ENCODE assay signal across 18 cellular contexts in genomic region chr17:82659886-82660285, GRCh38. TPM values are rescaled to one million over a fixed set of nuclear protein-coding genes. Genes with fewer than 3 reads are reported as not detected.
A peak's percentile ranks its signal among the peaks of the same experiment; 100 is the strongest.
DNase-seq lines count a peak whose midpoint lies in the region; ATAC-seq, FAIRE-seq and TF ChIP-seq lines count a peak whose summit lies in the region.
"Had no signal": no experiment of that assay in that cellular context is flagged by ENCODE, and none has a peak within 500 bp of the region (broad histone marks: within the 10 kb centered on the region; RNA-seq: fewer than 3 reads in every experiment).

No MANE protein-coding gene starts in this region.

- ATAC-seq in IMR-90 (ENCODE audit: low read depth) (no peak), mucosa of descending colon (no peak), sciatic nerve (no peak), GM19324 (IDR thresholded peaks at IDR 0.05; ENCODE audit: low FRiP score, unreplicated experiment) (no peak), GM19035 (IDR thresholded peaks at IDR 0.05; ENCODE audit: unreplicated experiment) (no peak)
- ATAC-seq in stimulated activated naive B cell treated with anti-CD40 and anti-IgM and Interleukin-4, amounts not matched to agents 10 μg/mL and 1 μg/mL and 100 μg/mL, for 72 hours (replicated peaks): no peak

- no peak for TF ChIP-seq CTCF in IMR-90 (conservative IDR thresholded peaks at IDR 0.05; ENCODE audit: low read depth, low read length)
- no peak for TF ChIP-seq CTCF in bronchial epithelial cell (IDR thresholded peaks at IDR 0.05; ENCODE audit: insufficient read depth, low read length, severe bottlenecking)
- TF ChIP-seq CTCF in mucosa of descending colon (IDR thresholded peaks at IDR 0.05): no peak

- H3K4ac ChIP-seq in IMR-90 (ENCODE audit: low read depth, low read length): no peak overlapping the region

- CTCF ChIA-PET in IMR-90 (lab: Yijun Ruan, JAX): no interaction called here

- H3K4me1 Mint-ChIP-seq in stimulated activated naive B cell treated with anti-CD40 and anti-IgM and Interleukin-4, amounts not matched to agents 10 μg/mL and 1 μg/mL and 100 μg/mL, for 72 hours: peaks cover 0 to 5% of the 10 kb centered on the region in 2 donors
- H3K4me1 Mint-ChIP-seq: CD4-positive, CD25-positive, alpha-beta regulatory T cell had no signal

- H3K18ac ChIP-seq in IMR-90 (ENCODE audit: low read depth, low read length): no peak overlapping the region

- H3K27me3 ChIP-seq in IMR-90 (ENCODE audit: control insufficient read depth, insufficient read depth, low read length) (no peaks in the 10 kb centered on the region), bronchial epithelial cell (ENCODE audit: control insufficient read depth, insufficient read depth, low read length) (no peaks in the 10 kb centered on the region)

- peak; percentile 100 for FAIRE-seq in bronchial epithelial cell (lab: Jason Lieb, UNC)

- intact Hi-C loops in IMR-90 (cut with micrococcal nuclease) (no loop called here), mucosa of descending colon (cut with DNase I, micrococcal nuclease) (no loop called here), sciatic nerve (cut with DNase I) (loop anchor here (5.0 kb wide), 1 partner anchor 107 kb away; no protein-coding TSS in a partner anchor)

- no peaks in the 10 kb centered on the region for H3K27me3 Mint-ChIP-seq in stimulated activated naive B cell treated with anti-CD40 and anti-IgM and Interleukin-4, amounts not matched to agents 10 μg/mL and 1 μg/mL and 100 μg/mL, for 72 hours
- H3K27me3 Mint-ChIP-seq: CD4-positive, CD25-positive, alpha-beta regulatory T cell; IgD-negative memory B cell had no signal

- no peak overlapping the region for H3K56ac ChIP-seq in IMR-90 (ENCODE audit: extremely low read depth, insufficient read depth, low read length)

- no peak overlapping the region for H3K14ac ChIP-seq in IMR-90 (replicated peaks; ENCODE audit: low read depth, low read length)

- H3K4me2 ChIP-seq in IMR-90 (ENCODE audit: low read depth, low read length): no peak overlapping the region
- H3K4me2 ChIP-seq: BLaER1 treated with 17β-estradiol and CSF1 and Interleukin-3, amounts not matched to agents 10 nM and 100 nM; KMS-11 had no signal

- dilution Hi-C loops in IMR-90 (cut with HindIII; ENCODE audit: low sequenced_read_pairs, unreplicated experiment): no loop called here

- BruUV-seq in IMR-90 (replicated peaks; lab: Mats Ljungman, UMichigan): no TSS peak

- in situ Hi-C loops in IMR-90 (cut with MboI; ENCODE audit: low sequenced_read_pairs): no loop called here

- no peak overlapping the region for H2AK5ac ChIP-seq in IMR-90 (ENCODE audit: low read depth, low read length)

- H4K91ac ChIP-seq in IMR-90 (ENCODE audit: insufficient read depth, low read depth, low read length): no peak overlapping the region

- no peaks in the 10 kb centered on the region for H3K36me3 Mint-ChIP-seq in stimulated activated naive B cell treated with anti-CD40 and anti-IgM and Interleukin-4, amounts not matched to agents 10 μg/mL and 1 μg/mL and 100 μg/mL, for 72 hours

- peaks cover 6% of the 10 kb centered on the region for H3K9me1 ChIP-seq in IMR-90 (ENCODE audit: insufficient read depth, low read length)

- H2AFZ ChIP-seq in IMR-90 (replicated peaks; ENCODE audit: low read length, poor library complexity): peak overlapping the region; percentile 58
- H2AFZ ChIP-seq: GM23248 had no signal

- H3K4me3 ChIP-seq in IMR-90 (ENCODE audit: insufficient read depth, low read depth, low read length): no peak overlapping the region
- H3K4me3 ChIP-seq in bronchial epithelial cell (ENCODE audit: low read depth, low read length): no peak overlapping the region
- H3K4me3 ChIP-seq in mucosa of descending colon: no peak overlapping the region
- H3K4me3 ChIP-seq: BLaER1 treated with 17β-estradiol and CSF1 and Interleukin-3, amounts not matched to agents 10 nM and 100 nM; GM23248 had no signal

- POLR2A ChIA-PET in IMR-90 (lab: Charles Lee; ENCODE audit: unreplicated experiment): no interaction called here

- H3K79me1 ChIP-seq in IMR-90 (ENCODE audit: low read depth in 1 of 2, low read length in 2 of 2): peaks cover 0 to 6% of the 10 kb centered on the region in 2 experiments; a peak in 2 of 4 replicates

- no peak overlapping the region for H2BK15ac ChIP-seq in IMR-90 (ENCODE audit: low read depth, low read length)

- H3K36me3 ChIP-seq in IMR-90 (ENCODE audit: control insufficient read depth, insufficient read depth, low read length) (peaks cover 1% of the 10 kb centered on the region), bronchial epithelial cell (ENCODE audit: control insufficient read depth, insufficient read depth, low read length) (peaks cover 5% of the 10 kb centered on the region), mucosa of descending colon (ENCODE audit: low read depth) (no peaks in the 10 kb centered on the region)

- DNase-seq in IMR-90 (no peak), bronchial epithelial cell (ENCODE audit: low read depth) (no peak), mucosa of descending colon (peak in 2 of 3 donors; percentile 17 to 19), sciatic nerve (ENCODE audit: low spot score) (peak; percentile 37)
- no peak for DNase-seq in stimulated activated naive CD4-positive, alpha-beta T cell (lab: John Stamatoyannopoulos, UW)
- DNase-seq in stimulated activated naive B cell treated with anti-CD40 and anti-IgM and Interleukin-4, amounts not matched to agents 10 μg/mL and 1 μg/mL and 100 μg/mL, for 72 hours: no peak
- DNase-seq: Calu3; CD4-positive, CD25-positive, alpha-beta regulatory T cell; DMS 273 treated with DMSO at 0.1 percent for 48 hours; DMS79; GM23248; H7; HFFc6 had no signal

- TF ChIP-seq RAD21 in IMR-90 (IDR thresholded peaks at IDR 0.05; ENCODE audit: low read length): no peak

- no peak overlapping the region for H2AK9ac ChIP-seq in IMR-90 (replicated peaks; ENCODE audit: low read depth, low read length, poor library complexity)

- no peaks in the 10 kb centered on the region for H3K4me1 ChIP-seq in IMR-90 (ENCODE audit: control insufficient read depth, insufficient read depth, low read length)
- H3K4me1 ChIP-seq in mucosa of descending colon (ENCODE audit: low read depth): no peaks in the 10 kb centered on the region

- no peak for TF ChIP-seq POLR2A in IMR-90 (IDR thresholded peaks at IDR 0.05; ENCODE audit: low read depth, low read length)

- no peak overlapping the region for H3K27ac ChIP-seq in IMR-90 (ENCODE audit: insufficient read depth, low read length)
- H3K27ac ChIP-seq: BLaER1 treated with 17β-estradiol and CSF1 and Interleukin-3, amounts not matched to agents 10 nM and 100 nM; GM23248; KMS-11 had no signal

- no peak overlapping the region for H2BK5ac ChIP-seq in IMR-90 (ENCODE audit: low read depth, low read length, poor library complexity, severe bottlenecking)

- H4K20me1 ChIP-seq in IMR-90 (ENCODE audit: insufficient read depth, low read length): no peaks in the 10 kb centered on the region

- 94% methylated on average over 15 of the region's 15 CpGs; no CpG with 5 or more reads in 1 of the 2 experiments for WGBS in IMR-90 (ENCODE audit: extremely low coverage in 2 of 2, insufficient read length in 1 of 2), 2 experiments

- H4K5ac ChIP-seq in IMR-90 (ENCODE audit: low read depth, low read length): no peak overlapping the region

- H3K4me3 Mint-ChIP-seq in stimulated activated naive B cell treated with anti-CD40 and anti-IgM and Interleukin-4, amounts not matched to agents 10 μg/mL and 1 μg/mL and 100 μg/mL, for 72 hours: no peak overlapping the region
- H3K4me3 Mint-ChIP-seq: CD4-positive, CD25-positive, alpha-beta regulatory T cell; HFFc6; IgD-negative memory B cell had no signal

- H2BK120ac ChIP-seq in IMR-90 (ENCODE audit: low read depth, low read length): no peak overlapping the region

- no peaks in the 10 kb centered on the region for H3K9me3 Mint-ChIP-seq in stimulated activated naive B cell treated with anti-CD40 and anti-IgM and Interleukin-4, amounts not matched to agents 10 μg/mL and 1 μg/mL and 100 μg/mL, for 72 hours
- H3K9me3 Mint-ChIP-seq: CD4-positive, CD25-positive, alpha-beta regulatory T cell; IgD-negative memory B cell had no signal

- H3K27ac Mint-ChIP-seq in stimulated activated naive B cell treated with anti-CD40 and anti-IgM and Interleukin-4, amounts not matched to agents 10 μg/mL and 1 μg/mL and 100 μg/mL, for 72 hours: no peak overlapping the region
- H3K27ac Mint-ChIP-seq: CD4-positive, CD25-positive, alpha-beta regulatory T cell; HFFc6 had no signal

- H3K9me3 ChIP-seq in IMR-90 (ENCODE audit: control insufficient read depth, insufficient read depth, low read length) (no peaks in the 10 kb centered on the region), mucosa of descending colon (no peaks in the 10 kb centered on the region)
- H3K9me3 ChIP-seq: BLaER1 treated with 17β-estradiol and CSF1 and Interleukin-3, amounts not matched to agents 10 nM and 100 nM had no signal

- no peak overlapping the region for H4K8ac ChIP-seq in IMR-90 (ENCODE audit: low read depth in 2 of 2, low read length in 2 of 2)

- no peak overlapping the region for H2BK20ac ChIP-seq in IMR-90 (ENCODE audit: low read depth, low read length)

- no peak overlapping the region for H3K9ac ChIP-seq in IMR-90 (ENCODE audit: low read depth, low read length)
- H3K9ac ChIP-seq: BLaER1 treated with 17β-estradiol and CSF1 and Interleukin-3, amounts not matched to agents 10 nM and 100 nM; GM23248; KMS-11 had no signal

- no peak overlapping the region for H3K23ac ChIP-seq in IMR-90 (ENCODE audit: low read depth, low read length)

TF ChIP-seq in IMR-90, 13 proteins besides CTCF, POLR2A, EP300 and RAD21:
- no peak for TF ChIP-seq NFE2L2 (IDR thresholded peaks at IDR 0.05; ENCODE audit: low read depth, low read length)

RNA-seq across cellular contexts. Expression of gene WDR45B, which starts 11.6 kb away (rescaled TPM):
- total RNA-seq in IMR-90 (2012; rRNA removed) (65.8 and 98.2 TPM in 2 replicates), bronchial epithelial cell (90.8 and 94.7 TPM in 2 replicates), mucosa of descending colon (10 to 100 TPM; 69.0 to 76.0 (median 74.4) TPM), sciatic nerve (67.1 TPM)
- polyA plus RNA-seq in IMR-90 (2012; rRNA removed): 99.1 and 110 TPM in 2 replicates
- polyA plus RNA-seq in IMR-90 (2012; cell fraction: cytosol; rRNA removed): 56.2 and 79.8 TPM in 2 replicates
- polyA plus RNA-seq in IMR-90 (2012; cell fraction: nucleus; rRNA removed; ENCODE audit: low replicate concordance): 92.4 and 155 TPM in 2 replicates

RNA-seq across cellular contexts. Expression of gene RAB40B, which starts 38.6 kb away (rescaled TPM):
- 10.8 and 14.9 TPM in 2 replicates for total RNA-seq in IMR-90 (2012; rRNA removed)
- polyA plus RNA-seq in IMR-90 (2012; rRNA removed): 20.0 and 26.1 TPM in 2 replicates
- 22.2 and 40.3 TPM in 2 replicates for polyA plus RNA-seq in IMR-90 (2012; cell fraction: cytosol; rRNA removed)
- 16.9 and 51.7 TPM in 2 replicates for polyA plus RNA-seq in IMR-90 (2012; cell fraction: nucleus; rRNA removed; ENCODE audit: low replicate concordance)
- total RNA-seq in bronchial epithelial cell: 3.4 and 4.9 TPM in 2 replicates
- total RNA-seq in mucosa of descending colon: 10 to 100 TPM; 21.0 to 52.4 (median 23.9) TPM
- 30.3 TPM for total RNA-seq in sciatic nerve

RNA-seq across cellular contexts. Expression of gene FN3KRP, which starts 56.6 kb away (rescaled TPM):
- total RNA-seq in IMR-90 (2012; rRNA removed) (18.6 and 20.6 TPM in 2 replicates), bronchial epithelial cell (21.3 and 23.9 TPM in 2 replicates), mucosa of descending colon (10 to 100 TPM; 30.8 to 36.1 (median 34.8) TPM), sciatic nerve (32.3 TPM)
- polyA plus RNA-seq in IMR-90 (2012; rRNA removed): 20.3 and 21.4 TPM in 2 replicates
- polyA plus RNA-seq in IMR-90 (2012; cell fraction: cytosol; rRNA removed): 15.3 and 16.8 TPM in 2 replicates
- 19.8 and 23.1 TPM in 2 replicates for polyA plus RNA-seq in IMR-90 (2012; cell fraction: nucleus; rRNA removed; ENCODE audit: low replicate concordance)

Comparison
In these comparisons a context has a peak if more than half of its experiments do, and no peak if none do; other contexts are left out.
1. DNase-seq: peak in mucosa of descending colon (2 of 3) and sciatic nerve (single experiment); none in IMR-90 (single experiment), bronchial epithelial cell (single experiment), stimulated activated naive CD4-positive, alpha-beta T cell (0 of 6) and stimulated activated naive B cell treated with anti-CD40 and anti-IgM and Interleukin-4, amounts not matched to agents 10 μg/mL and 1 μg/mL and 100 μg/mL, for 72 hours (single experiment).